Comparison of ENCODE assay signal across 21 cellular contexts in the genomic region with DNA sequence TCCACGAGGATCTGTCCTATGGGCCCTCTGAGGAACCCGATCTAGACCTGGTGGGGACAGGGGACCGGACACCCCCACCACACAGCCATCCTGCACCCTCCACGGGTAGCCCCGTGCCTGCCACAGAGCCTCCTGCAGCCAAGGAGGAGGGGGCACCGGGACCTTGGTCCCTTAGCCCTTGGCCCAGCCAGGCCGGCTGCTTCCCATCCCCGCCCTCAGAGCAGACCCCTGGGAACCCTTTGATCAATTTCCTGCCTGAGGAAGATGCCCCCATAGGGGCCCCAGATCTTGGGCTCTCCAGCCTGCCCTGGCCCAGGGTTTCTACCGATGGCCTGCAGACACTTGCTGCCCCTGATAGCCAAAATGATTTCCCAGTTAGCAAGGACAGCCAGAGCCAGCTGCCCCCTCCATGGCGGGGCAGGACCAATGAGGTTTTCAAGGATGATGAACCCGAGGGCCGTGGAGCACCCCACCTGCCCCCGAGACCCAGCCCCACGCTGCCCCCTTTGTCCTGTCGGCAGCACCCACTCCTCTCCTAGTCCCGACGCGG.
DNase-seq lines count a peak whose midpoint lies in the region; ATAC-seq, FAIRE-seq and TF ChIP-seq lines count a peak whose summit lies in the region.
"Had no signal": no experiment of that assay in that cellular context is flagged by ENCODE, and none has a peak within 500 bp of the region (broad histone marks: within the 10 kb centered on the region; RNA-seq: fewer than 3 reads in every experiment).

No MANE protein-coding gene starts in this region.

- no peaks in the 10 kb centered on the region for H3K36me3 ChIP-seq in BLaER1 treated with 17β-estradiol and CSF1 and Interleukin-3, amounts not matched to agents 10 nM and 100 nM
- H3K36me3 ChIP-seq in RWPE2 (ENCODE audit: low read depth) = no peaks in the 10 kb centered on the region

- peaks cover 24% of the 10 kb centered on the region for H3K4me1 Mint-ChIP-seq in stimulated activated effector memory CD8-positive, alpha-beta T cell treated with anti-CD3 and anti-CD28 coated beads, Interleukin-12 subunit alpha, Interleukin-12 subunit beta, amount 100 ng/mL, for 72 hours

- H3K9ac ChIP-seq in BLaER1 treated with 17β-estradiol and CSF1 and Interleukin-3, amounts not matched to agents 10 nM and 100 nM = no peak overlapping the region
- H3K9ac ChIP-seq: GM23248 had no signal

- H3K4me3 ChIP-seq in BLaER1 treated with 17β-estradiol and CSF1 and Interleukin-3, amounts not matched to agents 10 nM and 100 nM = no peak overlapping the region
- no peak overlapping the region for H3K4me3 ChIP-seq in RWPE2 (ENCODE audit: severe bottlenecking)
- H3K4me3 ChIP-seq: GM23248, K562 had no signal

- H3K4me1 ChIP-seq in BLaER1 treated with 17β-estradiol and CSF1 and Interleukin-3, amounts not matched to agents 10 nM and 100 nM = peaks cover 14 to 72% (median 64%) of the 10 kb centered on the region in 10 experiments
- no peaks in the 10 kb centered on the region for H3K4me1 ChIP-seq in RWPE2 (ENCODE audit: insufficient read depth, poor library complexity, severe bottlenecking)

- DNase-seq in RWPE2 (ENCODE audit: low spot score) (peak; percentile 68), mesenteric fat pad (ENCODE audit: low spot score) (peak; percentile 83), NCI-H1436 treated with DMSO at 0.1 percent for 48 hours (lab: John Stamatoyannopoulos, UW) (no peak), retina (no peak), HTR-8/SVneo (ENCODE audit: insufficient read length, low spot score) (no peak)
- no peak for DNase-seq in stimulated activated effector memory CD8-positive, alpha-beta T cell treated with anti-CD3 and anti-CD28 coated beads, Interleukin-12 subunit alpha, Interleukin-12 subunit beta, amount 100 ng/mL, for 72 hours (ENCODE audit: low spot score in 2 of 2)
- DNase-seq in stimulated activated naive CD8-positive, alpha-beta T cell treated with anti-CD3 and anti-CD28 coated beads, Interleukin-15, Interleukin-2, amounts not matched to agents 100 U/mL and 50 U/mL, for 24 hours = no peak
- DNase-seq: CD8-positive, alpha-beta memory T cell; DMS79 treated with DMSO at 0.1 percent for 48 hours; GM23248; H9; Kasumi-1; NCI-H1092 treated with DMSO at 0.1 percent for 48 hours; NCI-H146; NCI-H1930; NCI-H524 treated with DMSO at 0.1 percent for 48 hours; NCI-H774 had no signal

- no peak for ATAC-seq in RWPE2 (ENCODE audit: low read depth)
- no peak for ATAC-seq in stimulated activated effector memory CD8-positive, alpha-beta T cell treated with anti-CD3 and anti-CD28 coated beads, Interleukin-12 subunit alpha, Interleukin-12 subunit beta, amount 100 ng/mL, for 72 hours
- ATAC-seq in stimulated activated naive CD8-positive, alpha-beta T cell treated with anti-CD3 and anti-CD28 coated beads, Interleukin-15, Interleukin-2, amounts not matched to agents 100 U/mL and 50 U/mL, for 24 hours = no peak
- ATAC-seq: K562 had no signal

- H3K9me3 Mint-ChIP-seq in stimulated activated effector memory CD8-positive, alpha-beta T cell treated with anti-CD3 and anti-CD28 coated beads, Interleukin-12 subunit alpha, Interleukin-12 subunit beta, amount 100 ng/mL, for 72 hours = no peaks in the 10 kb centered on the region
- H3K9me3 Mint-ChIP-seq: CD14-positive monocyte; CD8-positive, alpha-beta memory T cell; H9 had no signal

- peak overlapping the region in 8 of 11 experiments; percentile 13 to 58 (median 38); a peak in 11 of 22 replicates for H3K4me2 ChIP-seq in BLaER1 treated with 17β-estradiol and CSF1 and Interleukin-3, amounts not matched to agents 10 nM and 100 nM

- H3K27me3 ChIP-seq in BLaER1 treated with 17β-estradiol and CSF1 and Interleukin-3, amounts not matched to agents 10 nM and 100 nM = no peaks in the 10 kb centered on the region
- no peaks in the 10 kb centered on the region for H3K27me3 ChIP-seq in RWPE2 (ENCODE audit: insufficient read depth, poor library complexity, severe bottlenecking)

- peak overlapping the region; percentile 26 for H3K27ac Mint-ChIP-seq in stimulated activated effector memory CD8-positive, alpha-beta T cell treated with anti-CD3 and anti-CD28 coated beads, Interleukin-12 subunit alpha, Interleukin-12 subunit beta, amount 100 ng/mL, for 72 hours
- H3K27ac Mint-ChIP-seq: CD8-positive, alpha-beta memory T cell; H9 had no signal

- H3K27ac ChIP-seq in BLaER1 treated with 17β-estradiol and CSF1 and Interleukin-3, amounts not matched to agents 10 nM and 100 nM = no peak overlapping the region
- no peak overlapping the region for H3K27ac ChIP-seq in RWPE2 (ENCODE audit: poor library complexity, severe bottlenecking)
- H3K27ac ChIP-seq: GM23248 had no signal

- no peak for FAIRE-seq in HTR-8/SVneo (lab: Jason Lieb, UNC)
- FAIRE-seq: K562, RCC 7860 had no signal

- H4K20me1 ChIP-seq in BLaER1 treated with 17β-estradiol and CSF1 and Interleukin-3, amounts not matched to agents 10 nM and 100 nM = peaks cover 0 to 10% (median 3%) of the 10 kb centered on the region in 11 experiments; a peak in 10 of 22 replicates

- H3K9me3 ChIP-seq in BLaER1 treated with 17β-estradiol and CSF1 and Interleukin-3, amounts not matched to agents 10 nM and 100 nM (replicated peaks in 1 of 11) = no peaks in the 10 kb centered on the region
- no peaks in the 10 kb centered on the region for H3K9me3 ChIP-seq in RWPE2 (ENCODE audit: severe bottlenecking)

- TF ChIP-seq CTCF in RWPE2 (IDR thresholded peaks at IDR 0.05; ENCODE audit: poor library complexity, severe bottlenecking) = no peak

- no peak overlapping the region for H3K4me3 Mint-ChIP-seq in stimulated activated effector memory CD8-positive, alpha-beta T cell treated with anti-CD3 and anti-CD28 coated beads, Interleukin-12 subunit alpha, Interleukin-12 subunit beta, amount 100 ng/mL, for 72 hours
- H3K4me3 Mint-ChIP-seq: CD14-positive monocyte; CD8-positive, alpha-beta memory T cell; H9 had no signal

- peaks cover 1% of the 10 kb centered on the region for H3K36me3 Mint-ChIP-seq in stimulated activated effector memory CD8-positive, alpha-beta T cell treated with anti-CD3 and anti-CD28 coated beads, Interleukin-12 subunit alpha, Interleukin-12 subunit beta, amount 100 ng/mL, for 72 hours
- H3K36me3 Mint-ChIP-seq: CD14-positive monocyte; CD8-positive, alpha-beta memory T cell had no signal

Comparison
In these comparisons a context has a peak if more than half of its experiments do, and no peak if none do; other contexts are left out.
1. DNase-seq: peak in RWPE2 (single experiment) and mesenteric fat pad (single experiment); none in stimulated activated effector memory CD8-positive, alpha-beta T cell treated with anti-CD3 and anti-CD28 coated beads, Interleukin-12 subunit alpha, Interleukin-12 subunit beta, amount 100 ng/mL, for 72 hours (0 of 2), NCI-H1436 treated with DMSO at 0.1 percent for 48 hours (single experiment), stimulated activated naive CD8-positive, alpha-beta T cell treated with anti-CD3 and anti-CD28 coated beads, Interleukin-15, Interleukin-2, amounts not matched to agents 100 U/mL and 50 U/mL, for 24 hours (single experiment), retina (single experiment) and HTR-8/SVneo (single experiment).